8 cellular contexts compared by ENCODE assay signal in genomic region chr17:82292251-82293154, GRCh38. TPM values are rescaled to one million over a fixed set of nuclear protein-coding genes. Genes with fewer than 3 reads are reported as not detected.
DNase-seq lines count a peak whose midpoint lies in the region; ATAC-seq, FAIRE-seq and TF ChIP-seq lines count a peak whose summit lies in the region.

No MANE protein-coding gene starts in this region.

- peak overlapping the region; percentile 68 for H3K4me2 ChIP-seq in keratinocyte (ENCODE audit: control insufficient read depth, extremely low read depth, insufficient read depth, low read depth, low read length)

- ATAC-seq in GM19043 (IDR thresholded peaks at IDR 0.05; ENCODE audit: low read depth, unreplicated experiment) (peak; percentile 95), HG03354 (IDR thresholded peaks at IDR 0.05; ENCODE audit: poor library complexity, severe bottlenecking, unreplicated experiment) (peak; percentile 96)
- ATAC-seq in activated CD4-positive, CD25-positive, alpha-beta regulatory T cell treated with anti-CD3 and anti-CD28 coated beads, Interleukin-2, amount 50 U/mL, for 24 hours = peak; percentile 95

- peak overlapping the region; percentile 57 for H2AFZ ChIP-seq in keratinocyte (ENCODE audit: control insufficient read depth, low read length)

- H3K27ac ChIP-seq in keratinocyte (ENCODE audit: control insufficient read depth, insufficient read depth, low read length) = peak overlapping the region; percentile 73

- peak; percentile 9 for FAIRE-seq in keratinocyte (lab: Jason Lieb, UNC)

- dilution Hi-C loops in keratinocyte (cut with MboI; ENCODE audit: extremely low pct_ligation_motif_present, low sequenced_read_pairs) = no loop called here

- peak overlapping the region; percentile 85 for H3K9ac ChIP-seq in keratinocyte (ENCODE audit: control insufficient read depth, extremely low read depth, insufficient read depth, low read length)

- no peaks in the 10 kb centered on the region for H3K27me3 ChIP-seq in keratinocyte (ENCODE audit: control insufficient read depth, extremely low read depth, insufficient read depth, low read length)

- DNase-seq in AG20443 (ENCODE audit: low spot score) = peak; percentile 98
- DNase-seq in NCI-H446 (lab: John Stamatoyannopoulos, UW) = peak; percentile 95 to 99
- peak; percentile 74 to 92 for DNase-seq in cerebellar nuclear complex (lab: John Stamatoyannopoulos, UW)
- peak; percentile 84 for DNase-seq in keratinocyte (ENCODE audit: low read depth, low spot score)
- peak; percentile 89 to 90 (median 89) for DNase-seq in stimulated activated CD4-positive, alpha-beta T cell treated with anti-CD3 and anti-CD28 coated beads, Interleukin-12 subunit alpha, Interleukin-12 subunit beta, amount 100 ng/mL, for 48 hours (ENCODE audit: low read depth in 2 of 3, low spot score in 1 of 3)

- no peaks in the 10 kb centered on the region for H4K20me1 ChIP-seq in keratinocyte (ENCODE audit: control insufficient read depth, extremely low read depth, insufficient read depth, low read length)

- peaks cover 29% of the 10 kb centered on the region for H3K4me1 ChIP-seq in keratinocyte (ENCODE audit: control insufficient read depth, extremely low read depth, insufficient read depth, low read length)

- H3K4me3 ChIP-seq in keratinocyte (ENCODE audit: control insufficient read depth in 2 of 3, extremely low read depth in 1 of 3, insufficient read depth in 2 of 3, low read depth in 1 of 3, low read length in 3 of 3) = peak overlapping the region; percentile 58 to 71 (median 71)

- no peaks in the 10 kb centered on the region for H3K9me1 ChIP-seq in keratinocyte (ENCODE audit: control insufficient read depth, extremely low read depth, insufficient read depth, low read length)

- no peak for TF ChIP-seq CTCF in keratinocyte (optimal IDR thresholded peaks at IDR 0.05 in 1 of 3, IDR thresholded peaks at IDR 0.05 in 1 of 3, conservative IDR thresholded peaks at IDR 0.05 in 1 of 3; ENCODE audit: extremely low read depth in 1 of 3, insufficient read depth in 2 of 3, low read length in 3 of 3)

- no peaks in the 10 kb centered on the region for H3K9me3 ChIP-seq in keratinocyte (ENCODE audit: control insufficient read depth, low read depth, low read length)

- no peaks in the 10 kb centered on the region for H3K79me2 ChIP-seq in keratinocyte (ENCODE audit: control insufficient read depth, insufficient read depth, low read length)

- no peaks in the 10 kb centered on the region for H3K36me3 ChIP-seq in keratinocyte (ENCODE audit: control insufficient read depth in 2 of 2, extremely low read depth in 1 of 2, insufficient read depth in 2 of 2, low read length in 2 of 2)

RNA-seq across cellular contexts. Expression of gene CSNK1D, which starts 19.0 kb away (rescaled TPM):
- 61.8 to 173 TPM (median 86.0 TPM) in 3 replicates for polyA plus RNA-seq in keratinocyte
- polyA plus RNA-seq in keratinocyte (2011; ENCODE audit: low read depth) = 33.8 TPM
- 123 and 135 TPM in 2 replicates for polyA plus RNA-seq in keratinocyte (2011; cell fraction: cytosol; rRNA removed)
- 286 and 337 TPM in 2 replicates for polyA plus RNA-seq in keratinocyte (2011; cell fraction: nucleus; rRNA removed)
- 88.4 and 107 TPM in 2 replicates for polyA plus RNA-seq in keratinocyte (2012; ENCODE audit: low replicate concordance)
- polyA minus RNA-seq in keratinocyte = 75.4 to 226 TPM (median 76.3 TPM) in 3 replicates
- polyA minus RNA-seq in keratinocyte (2011; cell fraction: cytosol; rRNA and poly(A)+ RNA removed) = 74.2 TPM
- polyA minus RNA-seq in keratinocyte (2011; cell fraction: nucleus; rRNA and poly(A)+ RNA removed) = 57.8 and 84.6 TPM in 2 replicates

RNA-seq across cellular contexts. Expression of gene CD7, which starts 24.9 kb away (rescaled TPM):
- polyA plus RNA-seq in keratinocyte = 0.05 TPM in 1 of 3 replicates, not detected in the others
- polyA plus RNA-seq in keratinocyte (2011; ENCODE audit: low read depth) = not detected
- not detected in 2 replicates for polyA plus RNA-seq in keratinocyte (2011; cell fraction: cytosol; rRNA removed)
- polyA plus RNA-seq in keratinocyte (2011; cell fraction: nucleus; rRNA removed) = not detected in 2 replicates
- not detected in 2 replicates for polyA plus RNA-seq in keratinocyte (2012; ENCODE audit: low replicate concordance)
- polyA minus RNA-seq in keratinocyte = not detected in 3 replicates
- polyA minus RNA-seq in keratinocyte (2011; cell fraction: cytosol; rRNA and poly(A)+ RNA removed) = not detected
- not detected in 2 replicates for polyA minus RNA-seq in keratinocyte (2011; cell fraction: nucleus; rRNA and poly(A)+ RNA removed)

RNA-seq across cellular contexts. Expression of gene SECTM1, which starts 41.1 kb away (rescaled TPM):
- 1.7 to 2.2 TPM (median 2.0 TPM) in 3 replicates for polyA plus RNA-seq in keratinocyte
- not detected for polyA plus RNA-seq in keratinocyte (2011; ENCODE audit: low read depth)
- polyA plus RNA-seq in keratinocyte (2011; cell fraction: cytosol; rRNA removed) = 0.85 and 2.5 TPM in 2 replicates
- polyA plus RNA-seq in keratinocyte (2011; cell fraction: nucleus; rRNA removed) = 1.5 and 2.5 TPM in 2 replicates
- polyA plus RNA-seq in keratinocyte (2012; ENCODE audit: low replicate concordance) = 0.78 and 3.3 TPM in 2 replicates
- 2.5 to 4.9 TPM (median 3.7 TPM) in 3 replicates for polyA minus RNA-seq in keratinocyte
- 9.6 TPM for polyA minus RNA-seq in keratinocyte (2011; cell fraction: cytosol; rRNA and poly(A)+ RNA removed)
- polyA minus RNA-seq in keratinocyte (2011; cell fraction: nucleus; rRNA and poly(A)+ RNA removed) = 1.6 and 2.8 TPM in 2 replicates

Comparison
In these comparisons a context has a peak if more than half of its experiments do, and no peak if none do; other contexts are left out.
1. Peak in every context shown above with its lines: DNase-seq, ATAC-seq, H3K4me3 ChIP-seq and H3K27ac ChIP-seq.